In the genomic region with DNA sequence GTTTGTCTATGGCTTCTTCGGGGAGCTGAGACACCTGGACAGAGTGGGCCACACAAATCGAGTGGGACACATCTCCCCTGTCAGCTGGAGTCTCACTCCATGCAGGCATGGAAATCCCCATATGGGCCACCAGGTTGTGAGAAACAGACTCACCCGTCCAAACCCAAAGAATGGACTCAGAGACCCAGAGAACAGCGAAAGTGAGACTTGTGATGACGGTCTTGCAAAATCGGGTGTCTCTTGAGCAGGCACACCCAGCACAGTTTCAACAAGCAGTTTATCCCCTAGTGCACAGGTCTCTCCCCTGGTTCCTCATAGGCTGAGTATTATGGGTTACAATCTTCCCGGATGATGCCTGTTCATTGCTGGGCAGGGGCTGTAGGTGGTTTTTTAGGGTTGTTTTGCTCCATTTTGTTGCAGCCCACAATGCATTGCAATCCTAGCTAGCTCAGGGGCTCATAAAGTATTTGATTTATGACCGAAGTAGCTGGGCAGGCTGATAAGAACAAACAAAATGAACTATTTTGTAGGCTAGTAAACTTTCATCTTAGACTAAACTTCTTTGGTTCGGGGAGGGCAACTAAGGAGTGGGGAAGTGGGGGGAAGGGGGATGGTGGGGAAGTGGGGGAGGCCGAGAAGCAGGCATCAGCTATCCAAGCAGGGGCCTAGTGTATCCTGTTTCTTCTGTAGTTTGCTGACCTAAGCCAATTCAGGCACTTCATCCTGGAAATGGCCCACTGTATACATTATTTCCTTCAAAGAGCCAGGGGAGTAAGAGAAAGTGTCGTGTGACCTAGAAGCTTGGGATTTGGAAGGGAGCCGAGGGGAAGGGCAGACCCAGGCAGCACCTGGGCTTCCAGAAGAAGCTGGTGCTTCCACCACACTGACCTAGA, we compare ENCODE assay signal across 28 cellular contexts. TPM values are rescaled to one million over a fixed set of nuclear protein-coding genes. Genes with fewer than 3 reads are reported as not detected.
DNase-seq lines count a peak whose midpoint lies in the region; ATAC-seq, FAIRE-seq and TF ChIP-seq lines count a peak whose summit lies in the region.
"Had no signal": no experiment of that assay in that cellular context is flagged by ENCODE, and none has a peak within 500 bp of the region (broad histone marks: within the 10 kb centered on the region; RNA-seq: fewer than 3 reads in every experiment).

No MANE protein-coding gene starts in this region.

- H3K27me3 ChIP-seq in KMS-11 (ENCODE audit: insufficient read depth, low read depth) (no peaks in the 10 kb centered on the region), GM12878 (replicated peaks in 1 of 2; ENCODE audit: control insufficient read depth in 2 of 2, insufficient read depth in 2 of 2, low read length in 1 of 2) (no peaks in the 10 kb centered on the region), trophoblast cell (ENCODE audit: insufficient read depth, low read length) (no peaks in the 10 kb centered on the region)
- H3K27me3 ChIP-seq: brain microvascular endothelial cell, colonic mucosa, Peyer's patch had no signal

- no peak overlapping the region for H4K91ac ChIP-seq in trophoblast cell (ENCODE audit: low read depth, low read length)

- no peak overlapping the region for H3K4ac ChIP-seq in trophoblast cell (ENCODE audit: low read depth, low read length)

- H3K4me1 ChIP-seq in KMS-11 (ENCODE audit: low read depth, poor library complexity, severe bottlenecking) (peaks cover 17% of the 10 kb centered on the region), GM12878 (ENCODE audit: control insufficient read depth, insufficient read depth, low read length) (no peaks in the 10 kb centered on the region), trophoblast cell (ENCODE audit: control insufficient read depth in 1 of 2, insufficient read depth in 2 of 2, low read length in 2 of 2) (no peaks in the 10 kb centered on the region)
- H3K4me1 ChIP-seq: colonic mucosa, Peyer's patch had no signal

- peak overlapping the region; percentile 40 for H2AFZ ChIP-seq in KMS-11 (ENCODE audit: low read depth)
- H2AFZ ChIP-seq in GM12878 (ENCODE audit: control insufficient read depth, low read depth, low read length): no peak overlapping the region
- no peak overlapping the region for H2AFZ ChIP-seq in trophoblast cell (ENCODE audit: insufficient read depth, low read length, poor library complexity)

- H3K79me1 ChIP-seq in trophoblast cell (ENCODE audit: low read length): no peaks in the 10 kb centered on the region

- ATAC-seq in GM12878: peak; percentile 81
- ATAC-seq in GM21360 (IDR thresholded peaks at IDR 0.05; ENCODE audit: unreplicated experiment): no peak

- 16% methylated on average over 12 of the region's 12 CpGs for WGBS in GM12878 (ENCODE audit: insufficient coverage, insufficient replicate concordance, low lambda C conversion rate, missing lambda C conversion rate)
- no CpG with 5 or more reads among the region's 12 CpGs for WGBS in trophoblast cell (ENCODE audit: extremely low coverage, insufficient coverage, insufficient read length)

- peak overlapping the region; percentile 13; the same call in 1 of the 2 replicates for H3K9ac ChIP-seq in KMS-11
- no peak overlapping the region for H3K9ac ChIP-seq in GM12878 (ENCODE audit: control insufficient read depth, insufficient read depth, low read length)
- no peak overlapping the region for H3K9ac ChIP-seq in trophoblast cell (ENCODE audit: low read length)
- H3K9ac ChIP-seq: SK-N-SH had no signal

- FAIRE-seq in GM12878 (lab: Jason Lieb, UNC): no peak
- FAIRE-seq: GM12891 had no signal

- no peak overlapping the region for H4K12ac ChIP-seq in trophoblast cell (ENCODE audit: low read depth, low read length)

- H4K20me1 ChIP-seq in KMS-11 (ENCODE audit: insufficient read depth): no peaks in the 10 kb centered on the region
- H4K20me1 ChIP-seq in GM12878 (ENCODE audit: control insufficient read depth, insufficient read depth): no peaks in the 10 kb centered on the region

- DNase-seq in GM12865 (ENCODE audit: low read depth): peak; percentile 76
- DNase-seq in GM12878 (ENCODE audit: low read depth, low spot score): peak; percentile 7
- DNase-seq in trophoblast cell: peak; percentile 5 to 14
- DNase-seq in NCI-H1436 treated with DMSO at 0.1 percent for 48 hours (lab: John Stamatoyannopoulos, UW): no peak
- no peak for DNase-seq in HPDE6-E6E7 (ENCODE audit: extremely low spot score)
- DNase-seq: activated B cell treated with CpG ODN at 0.5 μM for 24 hours; activated CD4-positive, alpha-beta memory T cell treated with anti-CD3 and anti-CD28 coated beads, Interleukin-2, amount 10 ng/mL, durations not matched to agents 7 days and 5 days; activated gamma-delta T cell treated with Interleukin-2 at 50 U/mL for 16 hours; activated T-cell treated with anti-CD3 and anti-CD28 coated beads for 4 hours; brain microvascular endothelial cell; colonic mucosa; DMS153; GDM1; H9; head of caudate nucleus; left ventricle myocardium inferior; NCI-H2171; NCI-H526; nucleus accumbens; retina; SK-N-SH had no signal

- H3K4me3 ChIP-seq in GM12865 (ENCODE audit: low read depth, low read length) (no peak overlapping the region), KMS-11 (IDR thresholded peaks at IDR 0.05; ENCODE audit: insufficient read depth, low read depth, low read length) (no peak overlapping the region), GM12878 (no peak overlapping the region), trophoblast cell (ENCODE audit: low read depth, low read length) (no peak overlapping the region)
- H3K4me3 ChIP-seq: colonic mucosa, left ventricle myocardium inferior, Peyer's patch, suprapubic skin had no signal

- BruUV-seq in GM12878 (replicated peaks; lab: Mats Ljungman, UMichigan): no TSS peak

- no peaks in the 10 kb centered on the region for H3K79me2 ChIP-seq in KMS-11 (ENCODE audit: insufficient read depth, low read depth)
- H3K79me2 ChIP-seq in GM12878 (ENCODE audit: control insufficient read depth, insufficient read depth, low read length): no peaks in the 10 kb centered on the region
- H3K79me2 ChIP-seq in trophoblast cell (ENCODE audit: control insufficient read depth, insufficient read depth, low read length, poor library complexity): no peaks in the 10 kb centered on the region

- H3K23ac ChIP-seq in trophoblast cell (ENCODE audit: low read length): no peak overlapping the region

- TF ChIP-seq EP300 in GM12878 (IDR thresholded peaks at IDR 0.05; ENCODE audit: borderline replicate concordance in 1 of 2, control insufficient read depth in 1 of 2, low read depth in 2 of 2, low read length in 2 of 2): no peak

- no peak for TF ChIP-seq POLR2A in GM12878 (IDR thresholded peaks at IDR 0.05; ENCODE audit: low read depth, low read length)

- no peak overlapping the region for H2AK5ac ChIP-seq in trophoblast cell (ENCODE audit: low read length)

- H3K36me3 ChIP-seq in KMS-11 (ENCODE audit: insufficient read depth) (no peaks in the 10 kb centered on the region), GM12878 (ENCODE audit: control insufficient read depth in 2 of 2, insufficient read depth in 2 of 2, low read length in 1 of 2) (no peaks in the 10 kb centered on the region), trophoblast cell (ENCODE audit: control insufficient read depth in 1 of 2, insufficient read depth in 2 of 2, low read length in 2 of 2) (no peaks in the 10 kb centered on the region)
- H3K36me3 ChIP-seq: brain microvascular endothelial cell, colonic mucosa, left ventricle myocardium inferior, Peyer's patch, suprapubic skin had no signal

- H4K8ac ChIP-seq in trophoblast cell (ENCODE audit: low read depth, low read length): no peak overlapping the region

- TF ChIP-seq RAD21 in GM12878 (IDR thresholded peaks at IDR 0.05; ENCODE audit: insufficient read depth, low read depth, low read length): no peak

- no peak overlapping the region for H3K18ac ChIP-seq in trophoblast cell (ENCODE audit: low read length)

- H2BK12ac ChIP-seq in trophoblast cell (ENCODE audit: low read length): no peak overlapping the region

- H3K14ac ChIP-seq in trophoblast cell (ENCODE audit: low read length): no peak overlapping the region

- H3K27ac ChIP-seq in KMS-11: peak overlapping the region; percentile 47; the same call in 1 of the 2 replicates
- H3K27ac ChIP-seq in GM12878 (ENCODE audit: control insufficient read depth, insufficient read depth): no peak overlapping the region
- H3K27ac ChIP-seq in trophoblast cell (ENCODE audit: low read depth, low read length): no peak overlapping the region
- H3K27ac ChIP-seq: brain microvascular endothelial cell, C4-2B, colonic mucosa, left ventricle myocardium inferior, Peyer's patch, suprapubic skin had no signal

- in situ Hi-C loops in GM12878 (cut with MboI): no loop called here

- TF ChIP-seq CTCF in GM12865 (IDR thresholded peaks at IDR 0.05; ENCODE audit: insufficient read depth, low read depth, low read length, missing control alignments) (no peak), KMS-11 (conservative IDR thresholded peaks at IDR 0.05; ENCODE audit: low read depth, low read length) (no peak), GM12878 (IDR thresholded peaks at IDR 0.05 in 2 of 3, conservative IDR thresholded peaks at IDR 0.05 in 1 of 3; ENCODE audit: control insufficient read depth in 2 of 3, extremely low read depth in 1 of 3, insufficient read depth in 1 of 3, low read depth in 3 of 3, low read length in 3 of 3) (no peak)

- POLR2A ChIA-PET in GM12878 (lab: Charles Lee): no interaction called here

- no peak overlapping the region for H2BK5ac ChIP-seq in trophoblast cell (ENCODE audit: low read depth, low read length, poor library complexity)

- H3K4me2 ChIP-seq in KMS-11: peak overlapping the region; percentile 59; the same call in 1 of the 2 replicates
- no peak overlapping the region for H3K4me2 ChIP-seq in GM12878 (ENCODE audit: control insufficient read depth, insufficient read depth)
- H3K4me2 ChIP-seq in trophoblast cell (ENCODE audit: low read length): no peak overlapping the region
- H3K4me2 ChIP-seq: SK-N-SH had no signal

- no peaks in the 10 kb centered on the region for H3K9me3 ChIP-seq in GM12878 (replicated peaks; ENCODE audit: control insufficient read depth, insufficient read depth, low read length)
- no peaks in the 10 kb centered on the region for H3K9me3 ChIP-seq in trophoblast cell (ENCODE audit: insufficient read depth, low read depth, low read length)
- H3K9me3 ChIP-seq: colonic mucosa, left ventricle myocardium inferior, Peyer's patch, SK-N-SH, suprapubic skin had no signal

- CTCF ChIA-PET in GM12878 (lab: Yijun Ruan, JAX): interaction anchor here (1.4 kb wide), 1 partner anchor 41 kb away, joined by 3 read pairs; no protein-coding TSS in a partner anchor

- RAD21 ChIA-PET in GM12878 (lab: Charles Lee; ENCODE audit: unreplicated experiment): no interaction called here

- intact Hi-C loops in GM12878 (cut with micrococcal nuclease; ENCODE audit: unreplicated experiment): no loop called here

- H2BK120ac ChIP-seq in trophoblast cell (ENCODE audit: insufficient read depth, low read length, poor library complexity): no peak overlapping the region

- SMC1A ChIA-PET in GM12878 (lab: Charles Lee; ENCODE audit: uncharacterized antibody, unreplicated experiment): interaction anchor here (0.9 to 1.1 kb wide), 2 partner anchors 21 to 68 kb away, joined by 3 read pairs; no protein-coding TSS in a partner anchor

RNA-seq across cellular contexts. Expression of gene IQSEC3, which starts 45.4 kb away (rescaled TPM):
- total RNA-seq in GM12878 (2013; cell fraction: nucleolus; rRNA removed): not detected in 2 replicates
- total RNA-seq in GM12878 (2014; rRNA removed) (not detected in 2 replicates), GM12878 (2014; rRNA removed; fragmentation: Illumina TruSeq; extraction: Trizol) (not detected in 2 replicates), GM12878 (2021) (not detected in 2 replicates)
- polyA plus RNA-seq in GM12878 (2011; ENCODE audit: low read depth): not detected
- polyA plus RNA-seq in GM12878 (2011; rRNA removed) (not detected in 2 replicates), GM12878 (2014; fragmentation: Illumina TruSeq; extraction: Trizol) (not detected in 2 replicates), GM12878 (2014; fragmentation: Nextera tagmentation; extraction: Ambion mirVana) (not detected), GM12878 (2014; rRNA removed) (not detected in 2 replicates), GM12878 (2016; fragmentation: Nextera tagmentation; extraction: Ambion mirVana) (not detected)
- 0.01 TPM in 1 of 2 replicates, not detected in the other for polyA plus RNA-seq in GM12878 (2011; cell fraction: cytosol; rRNA removed)
- 0.03 TPM in 1 of 2 replicates, not detected in the other for polyA plus RNA-seq in GM12878 (2011; cell fraction: nucleus; rRNA removed)
- 0.04 TPM in 1 of 2 replicates, not detected in the other for polyA plus RNA-seq in GM12878 (2012)
- not detected in 2 replicates for polyA minus RNA-seq in GM12878 (2011; rRNA and poly(A)+ RNA removed)
- polyA minus RNA-seq in GM12878 (2011; cell fraction: cytosol; rRNA and poly(A)+ RNA removed): not detected in 2 replicates
- polyA minus RNA-seq in GM12878 (2011; cell fraction: nucleus; rRNA and poly(A)+ RNA removed): not detected in 2 replicates
- 0.01 and 0.21 TPM in 2 replicates for polyA plus RNA-seq in trophoblast cell (2013)
- total RNA-seq: activated B cell treated with CpG ODN at 0.5 μM for 24 hours, M059J had no signal

Comparison
In these comparisons a context has a peak if more than half of its experiments do, and no peak if none do; other contexts are left out.
1. DNase-seq: peak in GM12865 (single experiment), GM12878 (single experiment) and trophoblast cell (2 of 2); none in NCI-H1436 treated with DMSO at 0.1 percent for 48 hours (single experiment) and HPDE6-E6E7 (single experiment).